24 cellular contexts compared by ENCODE assay signal in the genomic region with DNA sequence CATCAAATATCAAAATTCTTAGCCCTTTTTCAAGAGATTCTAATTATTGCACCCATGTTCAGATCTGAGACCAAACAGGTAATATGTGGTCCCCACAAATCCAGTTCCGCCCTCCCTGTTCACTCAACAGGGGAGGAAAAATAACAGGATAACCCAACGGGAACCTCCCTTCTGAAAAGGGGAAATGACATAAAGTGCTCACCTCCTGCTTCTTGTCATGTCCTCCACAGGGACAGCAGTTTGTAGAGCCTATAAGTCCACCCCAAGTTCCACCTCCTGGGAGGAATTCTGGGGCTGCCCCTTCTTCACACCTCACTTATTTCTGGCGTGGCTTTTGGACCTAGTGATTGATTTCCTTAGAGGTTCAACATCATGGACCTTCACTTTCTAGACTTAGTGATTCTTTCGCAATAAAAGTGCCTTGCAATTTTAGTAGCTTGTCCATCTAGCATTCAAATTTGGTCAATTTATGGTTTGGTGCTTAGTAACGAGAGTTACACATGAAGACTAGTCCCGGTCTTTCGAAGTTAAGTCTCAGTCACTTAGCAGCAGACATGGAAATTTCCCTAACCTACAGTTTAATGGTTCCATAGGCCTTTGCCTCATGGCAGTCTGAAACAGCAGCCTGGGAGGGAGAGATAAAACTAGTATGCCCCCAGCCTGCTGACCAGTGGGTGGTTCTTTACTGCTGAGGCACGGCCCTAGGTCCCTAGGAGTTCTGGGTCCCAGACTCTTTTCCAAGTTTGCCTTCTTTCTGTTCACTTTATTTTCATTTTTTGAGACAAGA.
"Had no signal": no experiment of that assay in that cellular context is flagged by ENCODE, and none has a peak within 500 bp of the region (broad histone marks: within the 10 kb centered on the region; RNA-seq: fewer than 3 reads in every experiment).

No MANE protein-coding gene starts in this region.

- H3K9me3 ChIP-seq: colonic mucosa, pancreas, psoas muscle, transverse colon, uterus had no signal

- H3K4me3 Mint-ChIP-seq: activated B cell treated with CpG ODN at 0.5 μM for 24 hours; activated naive CD4-positive, alpha-beta T cell treated with anti-CD3 and anti-CD28 coated beads, Interleukin-2, amount 10 ng/mL, durations not matched to agents 7 days and 5 days; activated T-cell treated with anti-CD3 and anti-CD28 coated beads, Interleukin-2, amount 50 U/mL, for 72 hours; memory B cell; natural killer cell treated with Interleukin-12 subunit alpha and Interleukin-12 subunit beta and Interleukin-15 and Interleukin-18, amount 100 ng/mL, for 72 hours; stimulated activated effector memory CD8-positive, alpha-beta T cell treated with anti-CD3 and anti-CD28 coated beads, Interleukin-12 subunit alpha, Interleukin-12 subunit beta, amount 100 ng/mL, for 72 hours; stimulated activated naive CD8-positive, alpha-beta T cell treated with anti-CD3 and anti-CD28 coated beads, Interleukin-15, amount 100 ng/mL, for 72 hours had no signal

- H3K27me3 Mint-ChIP-seq: activated B cell treated with CpG ODN at 0.5 μM for 24 hours; activated naive CD4-positive, alpha-beta T cell treated with anti-CD3 and anti-CD28 coated beads, Interleukin-2, amount 10 ng/mL, durations not matched to agents 7 days and 5 days; memory B cell; natural killer cell treated with Interleukin-12 subunit alpha and Interleukin-12 subunit beta and Interleukin-15 and Interleukin-18, amount 100 ng/mL, for 72 hours; stimulated activated naive CD8-positive, alpha-beta T cell treated with anti-CD3 and anti-CD28 coated beads, Interleukin-15, amount 100 ng/mL, for 72 hours had no signal

- H3K27me3 ChIP-seq: colonic mucosa, pancreas, transverse colon, uterus had no signal

- H3K4me1 Mint-ChIP-seq: activated B cell treated with CpG ODN at 0.5 μM for 24 hours had no signal

- H3K27ac ChIP-seq: colonic mucosa, epithelial cell of prostate, pancreas, psoas muscle, transverse colon, uterus had no signal

- FAIRE-seq: bronchial epithelial cell, keratinocyte, pancreas had no signal

- H3K36me3 Mint-ChIP-seq: natural killer cell treated with Interleukin-12 subunit alpha and Interleukin-12 subunit beta and Interleukin-15 and Interleukin-18, amount 100 ng/mL, for 72 hours had no signal

- H3K36me3 ChIP-seq: colonic mucosa, pancreas, transverse colon, uterus had no signal

- H3K4me1 ChIP-seq: colonic mucosa, pancreas, psoas muscle, transverse colon, uterus had no signal

- DNase-seq: activated B cell treated with CpG ODN at 0.5 μM for 24 hours; activated CD4-positive, alpha-beta T cell treated with anti-CD3 and anti-CD28 coated beads for 4 hours; activated CD4-positive, alpha-beta T cell treated with anti-CD3 and anti-CD28 coated beads, Interleukin-2, amount 50 U/mL, for 48 hours; activated effector memory CD4-positive, alpha-beta T cell treated with anti-CD3 and anti-CD28 coated beads, Interleukin-2, amount 50 U/mL, for 16 hours; activated naive CD4-positive, alpha-beta T cell treated with anti-CD3 and anti-CD28 coated beads, Interleukin-2, amount 10 ng/mL, durations not matched to agents 7 days and 5 days; activated T-cell treated with anti-CD3 and anti-CD28 coated beads, Interleukin-2, amount 50 U/mL, for 72 hours; amygdala; colonic mucosa; foreskin fibroblast; left colon; pancreas; psoas muscle; right cardiac atrium; stimulated activated CD4-positive, alpha-beta T cell treated with anti-CD3 and anti-CD28 coated beads, Interleukin-1b, Interleukin-23, amount 100 ng/mL, for 48 hours; stimulated activated naive CD8-positive, alpha-beta T cell treated with anti-CD3 and anti-CD28 coated beads, Interleukin-15, amount 100 ng/mL, for 72 hours; T-helper 9 cell; transverse colon; uterus had no signal

- ATAC-seq: activated T-cell treated with anti-CD3 and anti-CD28 coated beads, Interleukin-2, amount 50 U/mL, for 72 hours; left colon; natural killer cell treated with Interleukin-12 subunit alpha and Interleukin-12 subunit beta and Interleukin-15 and Interleukin-18, amount 100 ng/mL, for 72 hours; pancreas; psoas muscle; right cardiac atrium; stimulated activated effector memory CD8-positive, alpha-beta T cell treated with anti-CD3 and anti-CD28 coated beads, Interleukin-12 subunit alpha, Interleukin-12 subunit beta, amount 100 ng/mL, for 72 hours; stimulated activated naive CD8-positive, alpha-beta T cell treated with anti-CD3 and anti-CD28 coated beads, Interleukin-15, amount 100 ng/mL, for 72 hours had no signal

- H3K4me3 ChIP-seq: colonic mucosa, pancreas, psoas muscle, transverse colon, uterus had no signal

- H3K27ac Mint-ChIP-seq: activated B cell treated with CpG ODN at 0.5 μM for 24 hours; activated T-cell treated with anti-CD3 and anti-CD28 coated beads, Interleukin-2, amount 50 U/mL, for 72 hours; memory B cell; natural killer cell treated with Interleukin-12 subunit alpha and Interleukin-12 subunit beta and Interleukin-15 and Interleukin-18, amount 100 ng/mL, for 72 hours; stimulated activated effector memory CD8-positive, alpha-beta T cell treated with anti-CD3 and anti-CD28 coated beads, Interleukin-12 subunit alpha, Interleukin-12 subunit beta, amount 100 ng/mL, for 72 hours had no signal

- H3K9me3 Mint-ChIP-seq: activated B cell treated with CpG ODN at 0.5 μM for 24 hours; activated naive CD4-positive, alpha-beta T cell treated with anti-CD3 and anti-CD28 coated beads, Interleukin-2, amount 10 ng/mL, durations not matched to agents 7 days and 5 days; activated T-cell treated with anti-CD3 and anti-CD28 coated beads, Interleukin-2, amount 50 U/mL, for 72 hours; memory B cell; natural killer cell treated with Interleukin-12 subunit alpha and Interleukin-12 subunit beta and Interleukin-15 and Interleukin-18, amount 100 ng/mL, for 72 hours; stimulated activated effector memory CD8-positive, alpha-beta T cell treated with anti-CD3 and anti-CD28 coated beads, Interleukin-12 subunit alpha, Interleukin-12 subunit beta, amount 100 ng/mL, for 72 hours; stimulated activated naive CD8-positive, alpha-beta T cell treated with anti-CD3 and anti-CD28 coated beads, Interleukin-15, amount 100 ng/mL, for 72 hours had no signal
